In the genomic region with DNA sequence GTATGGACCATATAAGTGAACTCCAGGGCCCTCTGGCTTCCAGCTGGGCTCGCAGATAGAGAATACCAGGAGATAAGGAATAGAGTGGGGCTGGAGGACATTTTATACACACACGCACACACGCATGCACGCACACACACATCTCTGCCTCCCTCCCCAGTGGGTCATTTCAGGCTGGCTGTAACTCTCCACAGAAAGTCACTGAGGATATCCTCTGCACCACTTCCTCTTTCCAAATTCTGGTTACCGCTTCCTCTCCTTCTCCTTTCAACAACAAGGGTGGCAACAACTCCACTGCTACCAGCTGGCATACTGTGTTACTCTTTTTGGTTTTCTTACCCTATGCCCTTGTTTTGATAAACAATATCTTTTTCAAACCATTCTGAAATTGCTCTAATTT, we compare ENCODE assay signal across 12 cellular contexts.
DNase-seq lines count a peak whose midpoint lies in the region; ATAC-seq and TF ChIP-seq lines count a peak whose summit lies in the region.
"Had no signal": no experiment of that assay in that cellular context is flagged by ENCODE, and none has a peak within 500 bp of the region (broad histone marks: within the 10 kb centered on the region; RNA-seq: fewer than 3 reads in every experiment).

No MANE protein-coding gene starts in this region.

- H3K27ac ChIP-seq in neuronal stem cell (replicated peaks; ENCODE audit: low read length): no peak overlapping the region

- H2AFZ ChIP-seq in neuronal stem cell (ENCODE audit: low read length): no peak overlapping the region

- no peaks in the 10 kb centered on the region for H3K4me1 Mint-ChIP-seq in neural crest cell
- H3K4me1 Mint-ChIP-seq: endodermal cell had no signal

- H3K9me3 Mint-ChIP-seq in neural crest cell: no peaks in the 10 kb centered on the region
- H3K9me3 Mint-ChIP-seq: endodermal cell had no signal

- H2BK12ac ChIP-seq in neuronal stem cell (ENCODE audit: low read length): no peak overlapping the region

- H4K8ac ChIP-seq in neuronal stem cell (ENCODE audit: low read depth, low read length): no peak overlapping the region

- no peak overlapping the region for H3K4me3 Mint-ChIP-seq in neural crest cell
- H3K4me3 Mint-ChIP-seq: activated naive CD8-positive, alpha-beta T cell; endodermal cell; naive thymus-derived CD8-positive, alpha-beta T cell had no signal

- no peaks in the 10 kb centered on the region for H3K4me1 ChIP-seq in neuronal stem cell (ENCODE audit: control insufficient read depth in 2 of 2, insufficient read depth in 1 of 2, low read depth in 1 of 2, low read length in 2 of 2)

- peak overlapping the region; percentile 68 for H3K27ac Mint-ChIP-seq in neural crest cell (ENCODE audit: unreplicated experiment)
- H3K27ac Mint-ChIP-seq: activated naive CD8-positive, alpha-beta T cell; endodermal cell; naive thymus-derived CD8-positive, alpha-beta T cell had no signal

- ATAC-seq in GM18907 (IDR thresholded peaks at IDR 0.05; ENCODE audit: unreplicated experiment) (peak; percentile 94), HG02588 (IDR thresholded peaks at IDR 0.05; ENCODE audit: unreplicated experiment) (peak; percentile 60)
- ATAC-seq: HCT116; naive thymus-derived CD8-positive, alpha-beta T cell had no signal

- H3K36me3 ChIP-seq in neuronal stem cell (replicated peaks in 1 of 2; ENCODE audit: control insufficient read depth in 2 of 2, insufficient read depth in 2 of 2, low read length in 2 of 2): no peaks in the 10 kb centered on the region

- no peaks in the 10 kb centered on the region for H3K36me3 Mint-ChIP-seq in neural crest cell (ENCODE audit: low read depth)
- H3K36me3 Mint-ChIP-seq: activated naive CD8-positive, alpha-beta T cell; naive thymus-derived CD8-positive, alpha-beta T cell had no signal

- H3K9me3 ChIP-seq in neuronal stem cell (replicated peaks in 1 of 2; ENCODE audit: control insufficient read depth in 2 of 2, insufficient read depth in 1 of 2, low read depth in 1 of 2, low read length in 2 of 2): no peaks in the 10 kb centered on the region

- no peak overlapping the region for H3K4me3 ChIP-seq in Jurkat, Clone E6-1 (ENCODE audit: low read length)
- no peak overlapping the region for H3K4me3 ChIP-seq in neuronal stem cell (ENCODE audit: low read length in 2 of 2)

- no peaks in the 10 kb centered on the region for H3K79me1 ChIP-seq in neuronal stem cell (ENCODE audit: low read depth, low read length)

- H3K23ac ChIP-seq in neuronal stem cell (ENCODE audit: low read depth, low read length, poor library complexity): no peak overlapping the region

- no peaks in the 10 kb centered on the region for H3K27me3 Mint-ChIP-seq in neural crest cell (ENCODE audit: low read depth)
- H3K27me3 Mint-ChIP-seq: activated naive CD8-positive, alpha-beta T cell had no signal

- no peak overlapping the region for H3K18ac ChIP-seq in neuronal stem cell (ENCODE audit: low read length)

- DNase-seq in Jurkat, Clone E6-1 (ENCODE audit: low read depth, low spot score): peak; percentile 8
- DNase-seq in neural crest cell (ENCODE audit: low read depth, low spot score) (no peak), epidermal melanocyte (ENCODE audit: insufficient read length, low spot score) (no peak), NCI-H2107 treated with DMSO at 0.1 percent for 48 hours (lab: John Stamatoyannopoulos, UW; ENCODE audit: unreplicated experiment) (no peak), neuronal stem cell (ENCODE audit: low spot score) (no peak)
- DNase-seq: activated CD4-positive, alpha-beta T cell treated with anti-CD3 and anti-CD28 coated beads for 1 hour; endodermal cell; naive thymus-derived CD8-positive, alpha-beta T cell had no signal

- no peak overlapping the region for H3K4me2 ChIP-seq in neuronal stem cell (ENCODE audit: insufficient read depth, low read length, poor library complexity, severe bottlenecking)

- no peak overlapping the region for H2AK5ac ChIP-seq in neuronal stem cell (ENCODE audit: low read depth, low read length)

- H3K4ac ChIP-seq in neuronal stem cell (ENCODE audit: low read length): no peak overlapping the region

- H3K27me3 ChIP-seq in neuronal stem cell (ENCODE audit: control insufficient read depth in 3 of 3, insufficient read depth in 3 of 3, low read depth in 1 of 3, low read length in 3 of 3): no peaks in the 10 kb centered on the region

- no peak for TF ChIP-seq CTCF in neural crest cell (conservative IDR thresholded peaks at IDR 0.05)

- H2BK5ac ChIP-seq in neuronal stem cell (ENCODE audit: low read length): no peak overlapping the region

- no peak overlapping the region for H3K14ac ChIP-seq in neuronal stem cell (ENCODE audit: low read length)

- no CpG with 5 or more reads among the region's 5 CpGs for WGBS in neuronal stem cell (ENCODE audit: extremely low coverage in 2 of 2, insufficient read length in 2 of 2, insufficient replicate concordance in 1 of 2), 2 donors

- H4K91ac ChIP-seq in neuronal stem cell (ENCODE audit: low read depth, low read length, poor library complexity): no peak overlapping the region

- no peak overlapping the region for H2BK120ac ChIP-seq in neuronal stem cell (ENCODE audit: low read depth, low read length)

- no peak overlapping the region for H3K9ac ChIP-seq in neuronal stem cell (ENCODE audit: low read depth, low read length, poor library complexity)

- no peak overlapping the region for H2BK15ac ChIP-seq in neuronal stem cell (ENCODE audit: low read length)
